In genomic region chr3:34405159-34405558, GRCh38 we compare ENCODE assay signal across 19 cellular contexts.
"Had no signal": no experiment of that assay in that cellular context is flagged by ENCODE, and none has a peak within 500 bp of the region (broad histone marks: within the 10 kb centered on the region; RNA-seq: fewer than 3 reads in every experiment).

No MANE protein-coding gene starts in this region.

- DNase-seq: activated CD4-positive, alpha-beta T cell treated with anti-CD3 and anti-CD28 coated beads, Interleukin-2, amount 10 ng/mL, durations not matched to agents 24 days and 14 days; activated CD8-positive, alpha-beta T cell treated with anti-CD3 and anti-CD28 coated beads, Interleukin-2, amount 10 ng/mL, durations not matched to agents 7 days and 5 days; activated effector memory CD4-positive, alpha-beta T cell treated with Interleukin-2 at 50 U/mL for 16 hours; activated naive CD4-positive, alpha-beta T cell treated with anti-CD3 and anti-CD28 coated beads, Interleukin-2, amount 50 U/mL, for 16 hours; activated T-cell treated with anti-CD3 and anti-CD28 coated beads, Interleukin-2, amount 50 U/mL, for 4 hours; adrenal gland; cortex of kidney; kidney; mammary epithelial cell; small intestine; stimulated activated CD4-positive, alpha-beta T cell treated with anti-CD3 and anti-CD28 coated beads, Interleukin-4, amount 100 ng/mL, for 1 hour; stimulated activated naive CD8-positive, alpha-beta T cell treated with anti-CD3 and anti-CD28 coated beads, Interleukin-15, amount 100 ng/mL, for 72 hours; T-helper 9 cell; transverse colon had no signal

- H3K4me1 ChIP-seq: adrenal gland, breast epithelium, prostate gland, right atrium auricular region, suprapubic skin, transverse colon, vagina had no signal

- H3K4me3 ChIP-seq: adrenal gland, breast epithelium, prostate gland, right atrium auricular region, suprapubic skin, transverse colon, vagina had no signal

- H3K9me3 ChIP-seq: adrenal gland, breast epithelium, prostate gland, right atrium auricular region, suprapubic skin, transverse colon, vagina had no signal

- H3K36me3 ChIP-seq: adrenal gland, breast epithelium, prostate gland, right atrium auricular region, suprapubic skin, transverse colon, vagina had no signal

- H3K27me3 ChIP-seq: adrenal gland, breast epithelium, right atrium auricular region, suprapubic skin, transverse colon, vagina had no signal

- H3K27ac ChIP-seq: adrenal gland, breast epithelium, prostate gland, right atrium auricular region, suprapubic skin, transverse colon, vagina had no signal
